9 cellular contexts compared by ENCODE assay signal in genomic region chr15:84599906-84600305, GRCh38. TPM values are rescaled to one million over a fixed set of nuclear protein-coding genes. Genes with fewer than 3 reads are reported as not detected.
DNase-seq lines count a peak whose midpoint lies in the region; ATAC-seq, FAIRE-seq and TF ChIP-seq lines count a peak whose summit lies in the region.
"Had no signal": no experiment of that assay in that cellular context is flagged by ENCODE, and none has a peak within 500 bp of the region (broad histone marks: within the 10 kb centered on the region; RNA-seq: fewer than 3 reads in every experiment).

No MANE protein-coding gene starts in this region.

- H3K4me1 ChIP-seq in OCI-LY3 (ENCODE audit: low read length) (peaks cover 42% of the 10 kb centered on the region), endothelial cell of umbilical vein (ENCODE audit: control insufficient read depth, extremely low read depth, insufficient read depth, low read length) (no peaks in the 10 kb centered on the region)

- peak; percentile 53 for DNase-seq in NCI-H2171 treated with DMSO at 0.1 percent for 48 hours (lab: John Stamatoyannopoulos, UW)
- no peak for DNase-seq in NCI-H2171 (lab: John Stamatoyannopoulos, UW)
- DNase-seq in endothelial cell of umbilical vein (ENCODE audit: low read depth, low spot score): no peak
- no peak for DNase-seq in skeletal muscle cell (ENCODE audit: low read depth)
- no peak for DNase-seq in H54 (ENCODE audit: insufficient read length, low spot score)

- TF ChIP-seq POLR2A in endothelial cell of umbilical vein (IDR thresholded peaks at IDR 0.05; ENCODE audit: low read depth, low read length) (no peak), H54 (IDR thresholded peaks at IDR 0.05; ENCODE audit: low read depth, low read length) (no peak)

- H3K9me1 ChIP-seq in endothelial cell of umbilical vein (replicated peaks; ENCODE audit: control insufficient read depth, extremely low read depth, insufficient read depth, low read length): no peaks in the 10 kb centered on the region

- no peak for ATAC-seq in GM21360 (IDR thresholded peaks at IDR 0.05; ENCODE audit: unreplicated experiment)
- no peak for ATAC-seq in HG02623 (IDR thresholded peaks at IDR 0.05; ENCODE audit: unreplicated experiment)

- peak overlapping the region; percentile 76 for H3K4me2 ChIP-seq in OCI-LY3 (ENCODE audit: low read length)
- peak overlapping the region; percentile 68 for H3K4me2 ChIP-seq in endothelial cell of umbilical vein (ENCODE audit: insufficient read depth, low read length)

- H3K36me3 ChIP-seq in OCI-LY3 (replicated peaks; ENCODE audit: low read depth, low read length): peaks cover 6% of the 10 kb centered on the region
- peaks cover 5 to 6% of the 10 kb centered on the region in 2 experiments for H3K36me3 ChIP-seq in endothelial cell of umbilical vein (ENCODE audit: control insufficient read depth in 2 of 2, extremely low read depth in 1 of 2, insufficient read depth in 2 of 2, low read length in 2 of 2)

- H3K27me3 ChIP-seq in OCI-LY3 (ENCODE audit: low read depth, low read length): no peaks in the 10 kb centered on the region
- no peaks in the 10 kb centered on the region for H3K27me3 ChIP-seq in endothelial cell of umbilical vein (ENCODE audit: control insufficient read depth in 2 of 2, insufficient read depth in 2 of 2, low read length in 2 of 2)

- POLR2A ChIA-PET in endothelial cell of umbilical vein (lab: Charles Lee): interaction anchor here (0.6 kb wide), 1 partner anchor 39 kb away, joined by 3 read pairs; no protein-coding TSS in a partner anchor

- FAIRE-seq in endothelial cell of umbilical vein (lab: Jason Lieb, UNC): no peak
- no peak for FAIRE-seq in H54 (lab: Jason Lieb, UNC)
- FAIRE-seq: bronchial epithelial cell had no signal

- dilution Hi-C loops in endothelial cell of umbilical vein (cut with MboI; ENCODE audit: extremely low pct_ligation_motif_present, low sequenced_read_pairs): no loop called here

- intact Hi-C loops in endothelial cell of umbilical vein (cut with micrococcal nuclease): loop anchor here (1.0 kb wide), 6 partner anchors 54 to 328 kb away; partner anchors contain the start of genes NMB, SEC11A and WDR73

- H3K9me3 ChIP-seq in OCI-LY3 (ENCODE audit: insufficient read depth, low read length): no peaks in the 10 kb centered on the region
- H3K9me3 ChIP-seq in endothelial cell of umbilical vein (replicated peaks; ENCODE audit: control insufficient read depth, insufficient read depth, low read length): no peaks in the 10 kb centered on the region

- CTCF ChIA-PET in endothelial cell of umbilical vein (lab: Charles Lee): interaction anchor here (0.6 to 2.1 kb wide), 17 partner anchors 12 to 569 kb away, joined by 3 to 23 read pairs (median 4); partner anchors contain the start of genes NMB and WDR73

- H4K20me1 ChIP-seq in OCI-LY3 (ENCODE audit: insufficient read depth, low read length): no peaks in the 10 kb centered on the region
- no peaks in the 10 kb centered on the region for H4K20me1 ChIP-seq in endothelial cell of umbilical vein (replicated peaks; ENCODE audit: control insufficient read depth, extremely low read depth, insufficient read depth, low read length)

- H3K79me2 ChIP-seq in OCI-LY3 (ENCODE audit: low read length): peaks cover 41% of the 10 kb centered on the region
- peaks cover 2% of the 10 kb centered on the region for H3K79me2 ChIP-seq in endothelial cell of umbilical vein (ENCODE audit: control insufficient read depth, insufficient read depth, low read length)

- H3K9ac ChIP-seq in OCI-LY3 (ENCODE audit: low read length): no peak overlapping the region
- H3K9ac ChIP-seq in endothelial cell of umbilical vein (replicated peaks; ENCODE audit: extremely low read depth, insufficient read depth, low read length): no peak overlapping the region

- no peak overlapping the region for H2AFZ ChIP-seq in OCI-LY3 (ENCODE audit: low read depth, low read length)
- H2AFZ ChIP-seq in endothelial cell of umbilical vein (ENCODE audit: low read depth, low read length): peak overlapping the region; percentile 4

- no TSS peak for BruUV-seq in endothelial cell of umbilical vein (replicated peaks; lab: Mats Ljungman, UMichigan)

- no peak overlapping the region for H3K27ac ChIP-seq in OCI-LY3 (ENCODE audit: low read length)
- no peak overlapping the region for H3K27ac ChIP-seq in endothelial cell of umbilical vein (ENCODE audit: insufficient read depth, low read depth, low read length)

- TF ChIP-seq CTCF in OCI-LY3 (IDR thresholded peaks at IDR 0.05; ENCODE audit: low read depth, low read length): no peak
- TF ChIP-seq CTCF in endothelial cell of umbilical vein (IDR thresholded peaks at IDR 0.05; ENCODE audit: extremely low read depth in 1 of 2, insufficient read depth in 1 of 2, low read depth in 1 of 2, low read length in 2 of 2): no peak

- H3K4me3 ChIP-seq in OCI-LY3 (ENCODE audit: low read length) (peak overlapping the region; percentile 97; the same call in 1 of the 2 replicates), endothelial cell of umbilical vein (replicated peaks in 1 of 3; ENCODE audit: insufficient read depth in 1 of 3, low read depth in 1 of 3, low read length in 3 of 3) (no peak overlapping the region), skeletal muscle cell (ENCODE audit: low read depth, low read length) (peak overlapping the region; percentile 93)

TF ChIP-seq in endothelial cell of umbilical vein, 7 proteins besides CTCF, POLR2A, EP300 and RAD21:
- TF ChIP-seq JUN (IDR thresholded peaks at IDR 0.05; ENCODE audit: borderline replicate concordance, insufficient read depth, insufficient read length, low read depth): no peak
- TF ChIP-seq MYC (IDR thresholded peaks at IDR 0.05; ENCODE audit: low read depth, low read length): no peak
- no peak for TF ChIP-seq GATA2 (IDR thresholded peaks at IDR 0.05; ENCODE audit: insufficient read depth, insufficient read length, low read depth, low read length)
- no peak for TF ChIP-seq FOS (IDR thresholded peaks at IDR 0.05; ENCODE audit: borderline replicate concordance, insufficient read depth, low read length)
- no peak for TF ChIP-seq POLR2AphosphoS5 (IDR thresholded peaks at IDR 0.05; ENCODE audit: insufficient read depth, low read depth, low read length)
- TF ChIP-seq EZH2 (IDR thresholded peaks at IDR 0.05; ENCODE audit: borderline replicate concordance, low read depth, low read length, severe bottlenecking): no peak
- no peak for TF ChIP-seq MAX (IDR thresholded peaks at IDR 0.05; ENCODE audit: insufficient read depth, insufficient read length)

RNA-seq across cellular contexts. Expression of gene ZSCAN2, which starts 0.9 kb away (rescaled TPM):
- total RNA-seq in endothelial cell of umbilical vein: 13.5 TPM in 2 replicates
- polyA plus RNA-seq in endothelial cell of umbilical vein: 11.3 and 12.9 TPM in 2 replicates
- 15.3 and 16.2 TPM in 2 replicates for polyA plus RNA-seq in endothelial cell of umbilical vein (2011; cell fraction: cytosol; rRNA removed)
- polyA plus RNA-seq in endothelial cell of umbilical vein (2011; cell fraction: nucleus; rRNA removed): 13.3 and 14.3 TPM in 2 replicates
- polyA plus RNA-seq in endothelial cell of umbilical vein (2012): 12.4 and 19.0 TPM in 2 replicates
- 14.5 and 21.9 TPM in 2 replicates for polyA minus RNA-seq in endothelial cell of umbilical vein
- polyA minus RNA-seq in endothelial cell of umbilical vein (2011; cell fraction: cytosol; rRNA and poly(A)+ RNA removed): 3.9 TPM
- 10.0 and 12.6 TPM in 2 replicates for polyA minus RNA-seq in endothelial cell of umbilical vein (2011; cell fraction: nucleus; rRNA and poly(A)+ RNA removed)

RNA-seq across cellular contexts. Expression of gene WDR73, which starts 54.2 kb away (rescaled TPM):
- 28.2 and 29.1 TPM in 2 replicates for total RNA-seq in endothelial cell of umbilical vein
- 25.6 and 29.0 TPM in 2 replicates for polyA plus RNA-seq in endothelial cell of umbilical vein
- 19.0 and 19.9 TPM in 2 replicates for polyA plus RNA-seq in endothelial cell of umbilical vein (2011; cell fraction: cytosol; rRNA removed)
- polyA plus RNA-seq in endothelial cell of umbilical vein (2011; cell fraction: nucleus; rRNA removed): 73.5 and 76.7 TPM in 2 replicates
- 12.9 and 21.8 TPM in 2 replicates for polyA plus RNA-seq in endothelial cell of umbilical vein (2012)
- 31.8 and 40.5 TPM in 2 replicates for polyA minus RNA-seq in endothelial cell of umbilical vein
- polyA minus RNA-seq in endothelial cell of umbilical vein (2011; cell fraction: cytosol; rRNA and poly(A)+ RNA removed): 19.7 TPM
- 24.3 and 36.3 TPM in 2 replicates for polyA minus RNA-seq in endothelial cell of umbilical vein (2011; cell fraction: nucleus; rRNA and poly(A)+ RNA removed)

RNA-seq across cellular contexts. Expression of gene NMB, which starts 58.1 kb away (rescaled TPM):
- 9.6 and 9.8 TPM in 2 replicates for total RNA-seq in endothelial cell of umbilical vein
- 7.8 and 10.3 TPM in 2 replicates for polyA plus RNA-seq in endothelial cell of umbilical vein
- polyA plus RNA-seq in endothelial cell of umbilical vein (2011; cell fraction: cytosol; rRNA removed): 5.2 and 6.7 TPM in 2 replicates
- polyA plus RNA-seq in endothelial cell of umbilical vein (2011; cell fraction: nucleus; rRNA removed): 1.8 and 2.0 TPM in 2 replicates
- polyA plus RNA-seq in endothelial cell of umbilical vein (2012): 5.2 and 7.0 TPM in 2 replicates
- 0.45 and 1.4 TPM in 2 replicates for polyA minus RNA-seq in endothelial cell of umbilical vein
- polyA minus RNA-seq in endothelial cell of umbilical vein (2011; cell fraction: cytosol; rRNA and poly(A)+ RNA removed): not detected
- polyA minus RNA-seq in endothelial cell of umbilical vein (2011; cell fraction: nucleus; rRNA and poly(A)+ RNA removed): 0.63 and 0.91 TPM in 2 replicates

Comparison
In these comparisons a context has a peak if more than half of its experiments do, and no peak if none do; other contexts are left out.
1. H3K4me3 ChIP-seq: peak in OCI-LY3 (single experiment) and skeletal muscle cell (single experiment); none in endothelial cell of umbilical vein (0 of 3).